13 cellular contexts compared by ENCODE assay signal in genomic region chr11:65643971-65644370, GRCh38. TPM values are rescaled to one million over a fixed set of nuclear protein-coding genes. Genes with fewer than 3 reads are reported as not detected.
DNase-seq lines count a peak whose midpoint lies in the region; ATAC-seq and TF ChIP-seq lines count a peak whose summit lies in the region.
"Had no signal": no experiment of that assay in that cellular context is flagged by ENCODE, and none has a peak within 500 bp of the region (broad histone marks: within the 10 kb centered on the region; RNA-seq: fewer than 3 reads in every experiment).

No MANE protein-coding gene starts in this region.

- H3K79me2 ChIP-seq in KMS-11 (ENCODE audit: insufficient read depth, low read depth) (no peaks in the 10 kb centered on the region), mesendoderm (ENCODE audit: control insufficient read depth, insufficient read depth, low read length) (no peaks in the 10 kb centered on the region)

- no peaks in the 10 kb centered on the region for H3K36me3 ChIP-seq in KMS-11 (ENCODE audit: insufficient read depth)
- no peaks in the 10 kb centered on the region for H3K36me3 ChIP-seq in mesendoderm (ENCODE audit: control insufficient read depth, insufficient read depth, low read length)
- H3K36me3 ChIP-seq in aorta (ENCODE audit: control insufficient read depth in 1 of 2, insufficient read depth in 2 of 2, low read length in 1 of 2) = no peaks in the 10 kb centered on the region

- no peak overlapping the region for H4K8ac ChIP-seq in mesendoderm (ENCODE audit: low read depth, low read length)

- peak; percentile 34 for DNase-seq in activated CD4-positive, alpha-beta T cell treated with anti-CD3 and anti-CD28 coated beads, Interleukin-2, amount 10 ng/mL, durations not matched to agents 7 days and 5 days
- no peak for DNase-seq in activated CD4-positive, alpha-beta T cell treated with anti-CD3 and anti-CD28 coated beads for 4 hours
- DNase-seq in amniotic epithelial cell (ENCODE audit: low read depth) = peak; percentile 17
- peak; percentile 57 for DNase-seq in mesendoderm
- no peak for DNase-seq in RKO (ENCODE audit: low spot score)
- no peak for DNase-seq in aorta
- DNase-seq: islet precursor cell, Karpas-422, NCI-H2171 had no signal

- H3K9ac ChIP-seq in KMS-11 (no peak overlapping the region), mesendoderm (ENCODE audit: low read length) (no peak overlapping the region)

- H3K4me1 ChIP-seq in KMS-11 (ENCODE audit: low read depth, poor library complexity, severe bottlenecking) (peaks cover 14% of the 10 kb centered on the region), mesendoderm (ENCODE audit: control insufficient read depth, low read depth, low read length) (peaks cover 2% of the 10 kb centered on the region), aorta (ENCODE audit: control insufficient read depth in 1 of 2, insufficient read depth in 2 of 2, low read length in 2 of 2) (no peaks in the 10 kb centered on the region)

- no peaks in the 10 kb centered on the region for H3K9me3 ChIP-seq in aorta (ENCODE audit: control insufficient read depth, low read length)

- H3K36me3 Mint-ChIP-seq in activated CD4-positive, alpha-beta T cell treated with anti-CD3 and anti-CD28 coated beads, Interleukin-2, amount 10 ng/mL, durations not matched to agents 7 days and 5 days (ENCODE audit: low read depth) = peaks cover 49% of the 10 kb centered on the region

- H3K4me2 ChIP-seq in KMS-11 (peak overlapping the region; percentile 3; the same call in 1 of the 2 replicates), mesendoderm (ENCODE audit: low read length) (no peak overlapping the region)

- POLR2A ChIA-PET in activated CD4-positive, alpha-beta T cell treated with anti-CD3 and anti-CD28 coated beads, Interleukin-2, amount 10 ng/mL, durations not matched to agents 7 days and 5 days (lab: Charles Lee) = no interaction called here

- WGBS in mesendoderm (ENCODE audit: extremely low coverage, insufficient coverage, low lambda C conversion rate) = no CpG with 5 or more reads among the region's 6 CpGs
- 78 to 83% methylated on average over 6 of the region's 6 CpGs for WGBS in aorta, 2 donors

- no peak overlapping the region for H2BK5ac ChIP-seq in mesendoderm (ENCODE audit: low read length)

- ATAC-seq in GM18868 (IDR thresholded peaks at IDR 0.05; ENCODE audit: unreplicated experiment) (no peak), aorta (ENCODE audit: low FRiP score) (no peak)

- no peak overlapping the region for H2AK5ac ChIP-seq in mesendoderm (ENCODE audit: low read length)

- H3K27me3 ChIP-seq in KMS-11 (ENCODE audit: insufficient read depth, low read depth) = no peaks in the 10 kb centered on the region
- no peaks in the 10 kb centered on the region for H3K27me3 ChIP-seq in mesendoderm (ENCODE audit: insufficient read depth, low read length, poor library complexity)
- no peaks in the 10 kb centered on the region for H3K27me3 ChIP-seq in aorta (ENCODE audit: control insufficient read depth in 1 of 2, insufficient read depth in 2 of 2, low read length in 1 of 2)

- no peak overlapping the region for H3K18ac ChIP-seq in mesendoderm (ENCODE audit: low read length)

- H2AFZ ChIP-seq in KMS-11 (ENCODE audit: low read depth) = no peak overlapping the region

- H4K20me1 ChIP-seq in KMS-11 (ENCODE audit: insufficient read depth) = no peaks in the 10 kb centered on the region

- H4K5ac ChIP-seq in mesendoderm (ENCODE audit: low read length) = no peak overlapping the region

- no peak overlapping the region for H3K56ac ChIP-seq in mesendoderm (ENCODE audit: low read length)

- H3K4me1 Mint-ChIP-seq in activated CD4-positive, alpha-beta T cell treated with anti-CD3 and anti-CD28 coated beads, Interleukin-2, amount 10 ng/mL, durations not matched to agents 7 days and 5 days = peaks cover 40% of the 10 kb centered on the region

- H3K79me1 ChIP-seq in mesendoderm (ENCODE audit: low read length) = no peaks in the 10 kb centered on the region

- H3K23ac ChIP-seq in mesendoderm (ENCODE audit: low read length) = no peak overlapping the region

- H2BK120ac ChIP-seq in mesendoderm (ENCODE audit: low read depth, low read length) = no peak overlapping the region

- CTCF ChIA-PET in activated CD4-positive, alpha-beta T cell treated with anti-CD3 and anti-CD28 coated beads, Interleukin-2, amount 10 ng/mL, durations not matched to agents 7 days and 5 days (lab: Charles Lee) = interaction anchor here (2.1 kb wide), 1 partner anchor 8 kb away, joined by 8 read pairs; no protein-coding TSS in a partner anchor

- peak overlapping the region; percentile 16 for H3K4me3 Mint-ChIP-seq in activated CD4-positive, alpha-beta T cell treated with anti-CD3 and anti-CD28 coated beads, Interleukin-2, amount 10 ng/mL, durations not matched to agents 7 days and 5 days

- intact Hi-C loops in aorta (cut with DNase I) = no loop called here

- no peak for TF ChIP-seq CTCF in KMS-11 (conservative IDR thresholded peaks at IDR 0.05; ENCODE audit: low read depth, low read length)

- H3K27ac Mint-ChIP-seq in activated CD4-positive, alpha-beta T cell treated with anti-CD3 and anti-CD28 coated beads, Interleukin-2, amount 10 ng/mL, durations not matched to agents 7 days and 5 days = no peak overlapping the region

- no peaks in the 10 kb centered on the region for H3K27me3 Mint-ChIP-seq in activated CD4-positive, alpha-beta T cell treated with anti-CD3 and anti-CD28 coated beads, Interleukin-2, amount 10 ng/mL, durations not matched to agents 7 days and 5 days

- no peaks in the 10 kb centered on the region for H3K9me3 Mint-ChIP-seq in activated CD4-positive, alpha-beta T cell treated with anti-CD3 and anti-CD28 coated beads, Interleukin-2, amount 10 ng/mL, durations not matched to agents 7 days and 5 days

- H3K27ac ChIP-seq in KMS-11 = no peak overlapping the region
- H3K27ac ChIP-seq in mesendoderm (ENCODE audit: low read depth, low read length) = no peak overlapping the region
- H3K27ac ChIP-seq in aorta (ENCODE audit: low read depth in 1 of 2, low read length in 2 of 2) = no peak overlapping the region

- H3K4me3 ChIP-seq in KMS-11 (IDR thresholded peaks at IDR 0.05; ENCODE audit: insufficient read depth, low read depth, low read length) (no peak overlapping the region), mesendoderm (ENCODE audit: low read length) (no peak overlapping the region), aorta (ENCODE audit: low read length in 2 of 2) (no peak overlapping the region)

- H2BK15ac ChIP-seq in mesendoderm (replicated peaks; ENCODE audit: low read depth) = no peak overlapping the region

- no peak overlapping the region for H3K4ac ChIP-seq in mesendoderm (ENCODE audit: low read depth, low read length)

RNA-seq across cellular contexts. Expression of gene SIPA1, which starts 6.1 kb away (rescaled TPM):
- total RNA-seq in activated CD4-positive, alpha-beta T cell treated with anti-CD3 and anti-CD28 coated beads, Interleukin-2, amount 10 ng/mL, durations not matched to agents 7 days and 5 days = 100 to 1,000 TPM; 229 to 235 TPM
- polyA plus RNA-seq in mesendoderm (2013, experiment 1 of 2) = 36.3 TPM
- 38.3 TPM for polyA plus RNA-seq in mesendoderm (2013, experiment 2 of 2)
- total RNA-seq in aorta = 10 to 100 TPM; 67.0 to 75.1 TPM
- 100 to 1,000 TPM in 1 of 2 donors, 10 to 100 TPM in 1; 25.2 to 147 TPM for polyA plus RNA-seq in aorta

RNA-seq across cellular contexts. Expression of gene RELA, which starts 18.7 kb away (rescaled TPM):
- 10 to 100 TPM; 76.7 to 79.8 TPM for total RNA-seq in activated CD4-positive, alpha-beta T cell treated with anti-CD3 and anti-CD28 coated beads, Interleukin-2, amount 10 ng/mL, durations not matched to agents 7 days and 5 days
- polyA plus RNA-seq in mesendoderm (2013, experiment 1 of 2) = 19.9 TPM
- 22.4 TPM for polyA plus RNA-seq in mesendoderm (2013, experiment 2 of 2)
- 100 to 1,000 TPM in 1 of 2 donors, 10 to 100 TPM in 1; 98.2 to 108 TPM for total RNA-seq in aorta
- 10 to 100 TPM; 28.8 to 73.8 TPM for polyA plus RNA-seq in aorta

RNA-seq across cellular contexts. Expression of gene PCNX3, which starts 28.4 kb away (rescaled TPM):
- 10 to 100 TPM; 47.7 to 50.2 TPM for total RNA-seq in activated CD4-positive, alpha-beta T cell treated with anti-CD3 and anti-CD28 coated beads, Interleukin-2, amount 10 ng/mL, durations not matched to agents 7 days and 5 days
- 16.1 TPM for polyA plus RNA-seq in mesendoderm (2013, experiment 1 of 2)
- 16.3 TPM for polyA plus RNA-seq in mesendoderm (2013, experiment 2 of 2)
- total RNA-seq in aorta = 10 to 100 TPM; 24.8 to 28.8 TPM
- 10 to 100 TPM in 1 of 2 donors, 1 to 10 TPM in 1; 3.9 to 50.0 TPM for polyA plus RNA-seq in aorta

RNA-seq across cellular contexts. Expression of gene MAP3K11, which starts 29.9 kb away (rescaled TPM):
- total RNA-seq in activated CD4-positive, alpha-beta T cell treated with anti-CD3 and anti-CD28 coated beads, Interleukin-2, amount 10 ng/mL, durations not matched to agents 7 days and 5 days = 10 to 100 TPM; 61.0 to 67.1 TPM
- polyA plus RNA-seq in mesendoderm (2013, experiment 1 of 2) = 21.4 TPM
- polyA plus RNA-seq in mesendoderm (2013, experiment 2 of 2) = 21.4 TPM
- total RNA-seq in aorta = 10 to 100 TPM; 51.3 to 87.9 TPM
- 10 to 100 TPM; 34.2 to 78.8 TPM for polyA plus RNA-seq in aorta

RNA-seq across cellular contexts. Expression of gene KCNK7, which starts 48.4 kb away (rescaled TPM):
- total RNA-seq in activated CD4-positive, alpha-beta T cell treated with anti-CD3 and anti-CD28 coated beads, Interleukin-2, amount 10 ng/mL, durations not matched to agents 7 days and 5 days = 1 to 10 TPM in 1 of 2 experiments, under 1 TPM in 1; 1.00 to 3.3 TPM
- not detected for polyA plus RNA-seq in mesendoderm (2013, experiment 1 of 2)
- polyA plus RNA-seq in mesendoderm (2013, experiment 2 of 2) = 0.04 TPM
- total RNA-seq in aorta = 1 to 10 TPM in 1 of 2 donors, under 1 TPM in 1; 0.93 to 1.3 TPM
- polyA plus RNA-seq in aorta = 1 to 10 TPM in 1 of 2 donors, not detected in 1; 7.3 TPM
- total RNA-seq: osteocyte, SK-MEL-5 had no signal

Comparison
In these comparisons a context has a peak if more than half of its experiments do, and no peak if none do; other contexts are left out.
1. DNase-seq: peak in activated CD4-positive, alpha-beta T cell treated with anti-CD3 and anti-CD28 coated beads, Interleukin-2, amount 10 ng/mL, durations not matched to agents 7 days and 5 days (single experiment), amniotic epithelial cell (single experiment) and mesendoderm (single experiment); none in activated CD4-positive, alpha-beta T cell treated with anti-CD3 and anti-CD28 coated beads for 4 hours (0 of 2), RKO (single experiment) and aorta (0 of 2).